ENCODE assay signal across 8 cellular contexts in the genomic region with DNA sequence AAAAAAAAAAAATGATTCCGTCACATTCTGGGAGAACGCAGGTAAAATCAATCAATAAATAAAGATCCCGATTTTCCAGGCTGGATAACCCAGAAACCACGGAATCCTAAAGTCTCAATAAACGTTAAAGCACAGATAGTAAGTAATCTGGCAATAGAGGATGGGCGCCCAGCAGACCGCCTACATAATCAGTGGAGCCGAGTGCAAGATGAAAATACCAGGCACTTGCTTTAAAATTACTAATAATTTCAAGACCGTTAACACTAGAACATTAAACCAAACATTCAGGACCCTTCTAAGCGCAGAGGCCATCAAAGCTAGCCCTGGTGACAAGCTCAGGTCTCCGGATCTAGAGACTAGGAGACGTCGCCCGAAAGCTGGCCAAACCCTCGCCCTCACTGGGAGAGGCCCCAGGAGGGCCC. TPM values are rescaled to one million over a fixed set of nuclear protein-coding genes. Genes with fewer than 3 reads are reported as not detected.
DNase-seq lines count a peak whose midpoint lies in the region; ATAC-seq, FAIRE-seq and TF ChIP-seq lines count a peak whose summit lies in the region.

No MANE protein-coding gene starts in this region.

- no peaks in the 10 kb centered on the region for H3K9me3 ChIP-seq in DND-41 (ENCODE audit: insufficient read depth, low read length, severe bottlenecking)
- H3K9me3 ChIP-seq in Panc1 (ENCODE audit: control insufficient read depth, insufficient read depth, low read depth, low read length) = no peaks in the 10 kb centered on the region
- H3K9me3 ChIP-seq in ovary = no peaks in the 10 kb centered on the region

- H3K4me3 ChIP-seq in DND-41 (ENCODE audit: low read depth in 1 of 2, low read length in 2 of 2) = peak overlapping the region; percentile 28 to 63
- peak overlapping the region; percentile 86 to 98 for H3K4me3 ChIP-seq in Panc1 (ENCODE audit: low read depth in 2 of 2, low read length in 2 of 2)
- H3K4me3 ChIP-seq in ovary = peak overlapping the region; percentile 84

- CTCF ChIA-PET in Panc1 (lab: Charles Lee) = interaction anchor here (1.0 kb wide), 1 partner anchor 27 kb away, joined by 6 read pairs; no protein-coding TSS in a partner anchor

- peaks cover 22% of the 10 kb centered on the region for H3K79me2 ChIP-seq in DND-41 (ENCODE audit: insufficient read depth, low read length)

- no peak for DNase-seq in DND-41
- no peak for DNase-seq in Panc1 (ENCODE audit: low read depth, low spot score)
- DNase-seq in epithelial cell of prostate (ENCODE audit: low read depth, low spot score) = no peak
- DNase-seq in ovary = no peak
- DNase-seq in nucleus accumbens (lab: John Stamatoyannopoulos, UW) = no peak
- DNase-seq in urothelium cell line (ENCODE audit: low spot score) = no peak

- peak overlapping the region; percentile 98 for H2AFZ ChIP-seq in DND-41 (ENCODE audit: low read depth, low read length)

- intact Hi-C loops in Panc1 (cut with micrococcal nuclease; ENCODE audit: unreplicated experiment) = no loop called here
- intact Hi-C loops in ovary (cut with DNase I) = no loop called here

- no peak for TF ChIP-seq EP300 in ovary (IDR thresholded peaks at IDR 0.05)

- no peak for TF ChIP-seq POLR2A in ovary (IDR thresholded peaks at IDR 0.05)

- peak overlapping the region; percentile 76 for H3K9ac ChIP-seq in DND-41 (ENCODE audit: low read depth, low read length)

- in situ Hi-C loops in Panc1 (cut with HindIII; ENCODE audit: low pct_unique_long_range_greater_than_20kb, low sequenced_read_pairs) = no loop called here

- peaks cover 22% of the 10 kb centered on the region for H3K36me3 ChIP-seq in DND-41 (ENCODE audit: insufficient read depth, low read length)
- no peaks in the 10 kb centered on the region; the same call in none of the 2 replicates for H3K36me3 ChIP-seq in Panc1 (ENCODE audit: control insufficient read depth, insufficient read depth, low read length)
- H3K36me3 ChIP-seq in ovary = peaks cover 2% of the 10 kb centered on the region

- WGBS in ovary, 3 donors = 15 to 19% (median 18%) methylated on average over 15 of the region's 15 CpGs

- H3K27me3 ChIP-seq in DND-41 (ENCODE audit: insufficient read depth, low read length, poor library complexity) (no peaks in the 10 kb centered on the region), Panc1 (ENCODE audit: control insufficient read depth, insufficient read depth, low read length) (no peaks in the 10 kb centered on the region), ovary (no peaks in the 10 kb centered on the region)

- TF ChIP-seq CTCF in DND-41 (IDR thresholded peaks at IDR 0.05; ENCODE audit: borderline replicate concordance, extremely low read depth, low read length, poor library complexity, severe bottlenecking) (no peak), Panc1 (IDR thresholded peaks at IDR 0.05) (no peak), ovary (IDR thresholded peaks at IDR 0.05) (no peak)

- BruUV-seq in Panc1 (replicated peaks; lab: Mats Ljungman, UMichigan) = no TSS peak

- H3K4me2 ChIP-seq in DND-41 (ENCODE audit: insufficient read depth, low read length) = peak overlapping the region; percentile 93

- H3K4me1 ChIP-seq in DND-41 (ENCODE audit: insufficient read depth, low read length) (peaks cover 32% of the 10 kb centered on the region), Panc1 (ENCODE audit: control insufficient read depth, insufficient read depth, low read length) (no peaks in the 10 kb centered on the region), ovary (ENCODE audit: insufficient read depth) (peaks cover 6% of the 10 kb centered on the region)

- ATAC-seq in DND-41 (ENCODE audit: insufficient read depth, low read depth) (no peak), Panc1 (no peak), HG03097 (IDR thresholded peaks at IDR 0.05; ENCODE audit: low FRiP score, unreplicated experiment) (no peak), HG03039 (IDR thresholded peaks at IDR 0.05; ENCODE audit: unreplicated experiment) (no peak)

- no peaks in the 10 kb centered on the region for H4K20me1 ChIP-seq in DND-41 (ENCODE audit: insufficient read depth, low read length)

- no peak for FAIRE-seq in urothelium cell line (lab: Jason Lieb, UNC)

- POLR2A ChIA-PET in Panc1 (lab: Charles Lee) = interaction anchor here (1.7 kb wide), 1 partner anchor 34 kb away, joined by 5 read pairs; a partner anchor contains a TSS

- peak overlapping the region; percentile 100 for H3K27ac ChIP-seq in DND-41 (ENCODE audit: low read length)
- peak overlapping the region; percentile 95 for H3K27ac ChIP-seq in Panc1 (ENCODE audit: low read length)
- H3K27ac ChIP-seq in epithelial cell of prostate = peak overlapping the region; percentile 97
- H3K27ac ChIP-seq in ovary = peak overlapping the region; percentile 97 to 100

RNA-seq across cellular contexts. Expression of a gene that starts 1.2 kb away (rescaled TPM):
- total RNA-seq in Panc1 (2021; ENCODE audit: unreplicated experiment) (37.4 TPM), ovary (10 to 100 TPM; 34.7 to 71.4 (median 51.5) TPM)
- polyA plus RNA-seq in Panc1 (2012; ENCODE audit: insufficient read length) = 37.8 TPM
- 10 to 100 TPM; 38.7 to 62.4 TPM for polyA plus RNA-seq in ovary

RNA-seq across cellular contexts. Expression of a gene that starts 1.4 kb away (rescaled TPM):
- total RNA-seq in Panc1 (2021; ENCODE audit: unreplicated experiment) (1.4 TPM), ovary (1 to 10 TPM; 1.0 to 4.1 (median 2.8) TPM)
- polyA plus RNA-seq in Panc1 (2012; ENCODE audit: insufficient read length) = 0.59 TPM
- 1 to 10 TPM in 1 of 2 donors, under 1 TPM in 1; 0.78 to 2.8 TPM for polyA plus RNA-seq in ovary

RNA-seq across cellular contexts. Expression of a gene that starts 17.1 kb away (rescaled TPM):
- total RNA-seq in Panc1 (2021; ENCODE audit: unreplicated experiment) (0.46 TPM), ovary (1 to 10 TPM in 1 of 7 donors, under 1 TPM in 4, not detected in 2; 0.57 to 1.2 (median 0.77) TPM)
- polyA plus RNA-seq in Panc1 (2012; ENCODE audit: insufficient read length) = not detected
- under 1 TPM in 1 of 2 donors, not detected in 1; 0.80 TPM for polyA plus RNA-seq in ovary

RNA-seq across cellular contexts. Expression of a gene that starts 19.3 kb away (rescaled TPM):
- total RNA-seq in Panc1 (2021; ENCODE audit: unreplicated experiment) = 24.5 TPM
- polyA plus RNA-seq in Panc1 (2012; ENCODE audit: insufficient read length) = 43.8 TPM
- total RNA-seq in ovary = 10 to 100 TPM in 1 of 7 donors, 1 to 10 TPM in 6; 2.4 to 66.8 (median 5.4) TPM
- polyA plus RNA-seq in ovary = 1 to 10 TPM; 3.1 to 5.6 TPM

RNA-seq across cellular contexts. Expression of a gene that starts 22.6 kb away (rescaled TPM):
- 130 TPM for total RNA-seq in Panc1 (2021; ENCODE audit: unreplicated experiment)
- polyA plus RNA-seq in Panc1 (2012; ENCODE audit: insufficient read length) = 132 TPM
- 100 to 1,000 TPM in 6 of 7 donors, 10 to 100 TPM in 1; 93.6 to 193 (median 168) TPM for total RNA-seq in ovary
- 100 to 1,000 TPM; 220 to 261 TPM for polyA plus RNA-seq in ovary
